ENCODE assay signal across 8 cellular contexts in genomic region chr2:164430166-164430783, GRCh38.
DNase-seq lines count a peak whose midpoint lies in the region; ATAC-seq lines count a peak whose summit lies in the region.

No MANE protein-coding gene starts in this region.

- no peaks in the 10 kb centered on the region for H3K9me3 ChIP-seq in adipocyte (ENCODE audit: control insufficient read depth, low read length)

- H3K4me3 Mint-ChIP-seq in effector memory CD8-positive, alpha-beta T cell = no peak overlapping the region

- no peaks in the 10 kb centered on the region for H3K27me3 ChIP-seq in adipocyte (replicated peaks; ENCODE audit: control insufficient read depth, insufficient read depth, low read length)

- peak; percentile 15 for DNase-seq in COLO829 (ENCODE audit: low spot score)
- DNase-seq in NCI-H1694 (lab: John Stamatoyannopoulos, UW) = peak; percentile 36
- DNase-seq in adipocyte (ENCODE audit: low read depth) = peak; percentile 83
- peak; percentile 57 for DNase-seq in iris pigment epithelial cell (ENCODE audit: low read depth)
- DNase-seq in effector memory CD8-positive, alpha-beta T cell = no peak

- H3K4me1 Mint-ChIP-seq in effector memory CD8-positive, alpha-beta T cell (ENCODE audit: low read depth in 2 of 2) = no peaks in the 10 kb centered on the region

- H3K36me3 Mint-ChIP-seq in effector memory CD8-positive, alpha-beta T cell (ENCODE audit: insufficient read depth) = no peaks in the 10 kb centered on the region

- no peaks in the 10 kb centered on the region for H3K4me1 ChIP-seq in adipocyte (ENCODE audit: control insufficient read depth, insufficient read depth, low read length)

- no peak overlapping the region for H3K9ac ChIP-seq in adipocyte (ENCODE audit: low read length)

- no peak overlapping the region for H3K27ac Mint-ChIP-seq in effector memory CD8-positive, alpha-beta T cell

- ATAC-seq in GM21528 (IDR thresholded peaks at IDR 0.05; ENCODE audit: low FRiP score, unreplicated experiment) (peak; percentile 54), HG02759 (IDR thresholded peaks at IDR 0.05; ENCODE audit: unreplicated experiment) (no peak), GM21390 (IDR thresholded peaks at IDR 0.05; ENCODE audit: unreplicated experiment) (no peak)
- ATAC-seq in effector memory CD8-positive, alpha-beta T cell (replicated peaks) = no peak

- no peaks in the 10 kb centered on the region for H3K36me3 ChIP-seq in adipocyte (ENCODE audit: control insufficient read depth, insufficient read depth, low read length, severe bottlenecking)

- no peak overlapping the region for H3K4me3 ChIP-seq in adipocyte (ENCODE audit: low read length)

- H3K9me3 Mint-ChIP-seq in effector memory CD8-positive, alpha-beta T cell = peaks cover 4% of the 10 kb centered on the region in 2 donors

- no peaks in the 10 kb centered on the region for H3K27me3 Mint-ChIP-seq in effector memory CD8-positive, alpha-beta T cell

Comparison
In these comparisons a context has a peak if more than half of its experiments do, and no peak if none do; other contexts are left out.
1. DNase-seq: peak in COLO829 (single experiment), NCI-H1694 (single experiment), adipocyte (single experiment) and iris pigment epithelial cell (single experiment); none in effector memory CD8-positive, alpha-beta T cell (0 of 3).